In the genomic region with DNA sequence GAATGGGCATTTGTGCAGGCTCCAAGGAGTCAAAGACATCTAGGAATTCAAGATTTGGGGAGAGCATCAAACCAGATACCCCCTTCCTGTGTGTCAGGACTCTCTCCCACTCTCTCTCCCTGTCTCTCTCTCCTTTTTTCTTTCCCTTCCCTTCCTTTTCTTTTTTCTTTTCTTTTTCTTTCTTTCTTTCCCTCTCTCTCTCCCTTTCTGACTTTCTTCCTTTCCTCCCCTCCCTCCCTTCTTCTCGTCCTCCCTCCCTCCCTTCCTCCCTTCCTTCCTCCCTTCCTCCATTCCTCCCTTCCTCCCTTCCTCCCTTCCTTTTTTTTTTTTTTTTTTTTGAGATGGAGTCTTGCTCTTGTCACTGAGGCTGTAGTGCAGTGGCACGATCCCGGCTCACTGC, we compare ENCODE assay signal across 27 cellular contexts.
"Had no signal": no experiment of that assay in that cellular context is flagged by ENCODE, and none has a peak within 500 bp of the region (broad histone marks: within the 10 kb centered on the region; RNA-seq: fewer than 3 reads in every experiment).

No MANE protein-coding gene starts in this region.

- H3K9me3 ChIP-seq: stomach, suprapubic skin, testis, thoracic aorta, thyroid gland, tibial artery, tibial nerve, transverse colon, upper lobe of left lung, upper lobe of right lung, uterus, vagina had no signal

- H3K27ac ChIP-seq: stomach, suprapubic skin, testis, thoracic aorta, thyroid gland, tibial artery, tibial nerve, transverse colon, upper lobe of left lung, upper lobe of right lung, uterus, vagina had no signal

- H3K27me3 ChIP-seq: testis, thyroid gland, upper lobe of left lung, uterus, vagina had no signal

- DNase-seq: stimulated activated CD4-positive, alpha-beta T cell treated with anti-CD3 and anti-CD28 coated beads, Interleukin-2, amount 100 ng/mL, for 48 hours; stimulated activated CD4-positive, alpha-beta T cell treated with anti-CD3 and anti-CD28 coated beads, Interleukin-4, amount 100 ng/mL, for 1 hour; stimulated activated CD4-positive, alpha-beta T cell treated with anti-CD3 and anti-CD28 coated beads, Interleukin-4, amount 100 ng/mL, for 24 hours; stimulated activated CD4-positive, alpha-beta T cell treated with anti-CD3 and anti-CD28 coated beads, Interleukin-4, amount 100 ng/mL, for 4 hours; stimulated activated CD8-positive, alpha-beta memory T cell treated with anti-CD3 and anti-CD28 coated beads, Interleukin-4, amount 100 ng/mL, for 48 hours; stimulated activated naive B cell treated with anti-CD40 and anti-IgM and Interleukin-4, amounts not matched to agents 10 μg/mL and 1 μg/mL and 100 μg/mL, for 72 hours; stimulated activated naive CD4-positive, alpha-beta T cell; stimulated activated naive CD4-positive, alpha-beta T cell treated with Interleukin-2 at 50 U/mL for 16 hours; stimulated activated naive CD8-positive, alpha-beta T cell treated with anti-CD3 and anti-CD28 coated beads, Interleukin-15, amount 100 ng/mL, for 72 hours; stimulated activated naive CD8-positive, alpha-beta T cell treated with anti-CD3 and anti-CD28 coated beads, Interleukin-15, Interleukin-2, amounts not matched to agents 100 U/mL and 50 U/mL, for 24 hours; stomach; substantia nigra; testis; thyroid gland; tibial artery; transverse colon; trophoblast cell; upper lobe of left lung; upper lobe of right lung; uterus had no signal

- FAIRE-seq: urothelium cell line had no signal

- H3K36me3 ChIP-seq: stomach, suprapubic skin, thoracic aorta, thyroid gland, tibial artery, tibial nerve, transverse colon, upper lobe of left lung, upper lobe of right lung, uterus, vagina had no signal

- H3K4me3 ChIP-seq: stomach, suprapubic skin, testis, thoracic aorta, thyroid gland, tibial artery, tibial nerve, transverse colon, upper lobe of left lung, upper lobe of right lung, uterus, vagina had no signal

- H3K4me1 ChIP-seq: stomach, testis, thyroid gland, tibial artery, tibial nerve, transverse colon, upper lobe of left lung, upper lobe of right lung, uterus, vagina had no signal

- ATAC-seq: stimulated activated effector memory CD8-positive, alpha-beta T cell treated with anti-CD3 and anti-CD28 coated beads, Interleukin-12 subunit alpha, Interleukin-12 subunit beta, amount 100 ng/mL, for 72 hours; stimulated activated memory B cell treated with anti-CD40 and anti-IgM and Interleukin-4, amounts not matched to agents 10 μg/mL and 1 μg/mL and 100 μg/mL, for 72 hours; stimulated activated naive B cell treated with anti-CD40 and anti-IgM and Interleukin-4, amounts not matched to agents 10 μg/mL and 1 μg/mL and 100 μg/mL, for 72 hours; stimulated activated naive CD8-positive, alpha-beta T cell treated with anti-CD3 and anti-CD28 coated beads, Interleukin-15, amount 100 ng/mL, for 72 hours; stimulated activated naive CD8-positive, alpha-beta T cell treated with anti-CD3 and anti-CD28 coated beads, Interleukin-15, Interleukin-2, amounts not matched to agents 100 U/mL and 50 U/mL, for 24 hours; upper lobe of right lung had no signal
